In genomic region chr1:39407496-39407888, GRCh38 we compare ENCODE assay signal across 8 cellular contexts.
DNase-seq lines count a peak whose midpoint lies in the region; ATAC-seq and TF ChIP-seq lines count a peak whose summit lies in the region.

No MANE protein-coding gene starts in this region.

- peak overlapping the region; percentile 72 for H3K9ac ChIP-seq in Loucy (ENCODE audit: low read depth, low read length, poor library complexity, severe bottlenecking)

- no peak for DNase-seq in CD4-positive, CD25-positive, alpha-beta regulatory T cell
- DNase-seq in neural crest cell (ENCODE audit: low read depth, low spot score) (no peak), sciatic nerve (ENCODE audit: low spot score) (no peak), NK-92 (lab: John Stamatoyannopoulos, UW; ENCODE audit: unreplicated experiment) (no peak)

- intact Hi-C loops in sciatic nerve (cut with DNase I) = no loop called here

- no peak overlapping the region for H2AFZ ChIP-seq in Loucy (ENCODE audit: low read length)

- peak overlapping the region; percentile 23 to 82 (median 73) for H3K27ac Mint-ChIP-seq in CD4-positive, CD25-positive, alpha-beta regulatory T cell
- H3K27ac Mint-ChIP-seq in neural crest cell (ENCODE audit: unreplicated experiment) = no peak overlapping the region

- H3K4me3 Mint-ChIP-seq in CD4-positive, CD25-positive, alpha-beta regulatory T cell = peak overlapping the region; percentile 90 to 94 (median 92)
- peak overlapping the region; percentile 95 for H3K4me3 Mint-ChIP-seq in neural crest cell

- no peaks in the 10 kb centered on the region for H3K9me3 ChIP-seq in CD4-positive, CD25-positive, alpha-beta regulatory T cell (ENCODE audit: control insufficient read depth in 2 of 2, low read length in 2 of 2)
- H3K9me3 ChIP-seq in Loucy (ENCODE audit: insufficient read depth, low read depth, low read length) = no peaks in the 10 kb centered on the region

- peaks cover 51% of the 10 kb centered on the region for H4K20me1 ChIP-seq in Loucy (ENCODE audit: insufficient read depth, low read length, poor library complexity, severe bottlenecking)

- peak overlapping the region; percentile 37 for H3K27ac ChIP-seq in CD4-positive, CD25-positive, alpha-beta regulatory T cell (ENCODE audit: insufficient read depth, low read length, poor library complexity, severe bottlenecking)
- peak overlapping the region; percentile 91 for H3K27ac ChIP-seq in cingulate gyrus (ENCODE audit: low read depth, low read length)

- H3K79me2 ChIP-seq in Loucy (ENCODE audit: insufficient read depth, low read length) = peaks cover 62% of the 10 kb centered on the region

- H3K27me3 ChIP-seq in CD4-positive, CD25-positive, alpha-beta regulatory T cell (ENCODE audit: control insufficient read depth, insufficient read depth, low read length) = no peaks in the 10 kb centered on the region
- no peaks in the 10 kb centered on the region for H3K27me3 ChIP-seq in Loucy (ENCODE audit: insufficient read depth, low read length, poor library complexity, severe bottlenecking)

- peaks cover 5% of the 10 kb centered on the region for H3K36me3 ChIP-seq in CD4-positive, CD25-positive, alpha-beta regulatory T cell (ENCODE audit: control insufficient read depth, insufficient read depth, low read length)
- peaks cover 29% of the 10 kb centered on the region; the same call in 1 of the 2 replicates for H3K36me3 ChIP-seq in Loucy (ENCODE audit: insufficient read depth, low read length)

- H3F3A ChIP-seq in Loucy (ENCODE audit: low read depth) = peaks cover 14% of the 10 kb centered on the region; the same call in 1 of the 2 replicates

- H3K27me3 Mint-ChIP-seq in CD4-positive, CD25-positive, alpha-beta regulatory T cell = no peaks in the 10 kb centered on the region
- H3K27me3 Mint-ChIP-seq in neural crest cell (ENCODE audit: low read depth) = no peaks in the 10 kb centered on the region

- H3K9me2 ChIP-seq in Loucy (replicated peaks; ENCODE audit: low read depth, low read length) = no peaks in the 10 kb centered on the region

- peaks cover 42% of the 10 kb centered on the region for H3K4me1 ChIP-seq in CD4-positive, CD25-positive, alpha-beta regulatory T cell (ENCODE audit: control insufficient read depth, insufficient read depth, low read length, poor library complexity, severe bottlenecking)
- H3K4me1 ChIP-seq in Loucy (ENCODE audit: insufficient read depth, low read length, poor library complexity, severe bottlenecking) = peaks cover 36% of the 10 kb centered on the region

- H3K4me1 Mint-ChIP-seq in CD4-positive, CD25-positive, alpha-beta regulatory T cell = peaks cover 37 to 67% (median 57%) of the 10 kb centered on the region in 4 donors
- peaks cover 47% of the 10 kb centered on the region for H3K4me1 Mint-ChIP-seq in neural crest cell

- H3K36me3 Mint-ChIP-seq in CD4-positive, CD25-positive, alpha-beta regulatory T cell = peaks cover 11% of the 10 kb centered on the region
- no peaks in the 10 kb centered on the region for H3K36me3 Mint-ChIP-seq in neural crest cell (ENCODE audit: low read depth)

- H3K4me2 ChIP-seq in Loucy (ENCODE audit: low read depth, low read length, poor library complexity, severe bottlenecking) = peak overlapping the region; percentile 68

- H3K9me3 Mint-ChIP-seq in CD4-positive, CD25-positive, alpha-beta regulatory T cell = no peaks in the 10 kb centered on the region
- no peaks in the 10 kb centered on the region for H3K9me3 Mint-ChIP-seq in neural crest cell

- no peak for ATAC-seq in CD4-positive, CD25-positive, alpha-beta regulatory T cell (ENCODE audit: low read depth in 2 of 2)
- ATAC-seq in sciatic nerve = no peak
- no peak for ATAC-seq in HG03354 (IDR thresholded peaks at IDR 0.05; ENCODE audit: poor library complexity, severe bottlenecking, unreplicated experiment)
- no peak for ATAC-seq in GM19452 (IDR thresholded peaks at IDR 0.05; ENCODE audit: unreplicated experiment)

- TF ChIP-seq CTCF in Loucy (conservative IDR thresholded peaks at IDR 0.05; ENCODE audit: low read length) (no peak), neural crest cell (conservative IDR thresholded peaks at IDR 0.05) (no peak)

- H3K4me3 ChIP-seq in CD4-positive, CD25-positive, alpha-beta regulatory T cell (ENCODE audit: low read depth, low read length) = peak overlapping the region; percentile 75
- peak overlapping the region; percentile 83 for H3K4me3 ChIP-seq in Loucy (ENCODE audit: low read length, poor library complexity, severe bottlenecking)
